In genomic region chr15:89898628-89899302, GRCh38 we compare ENCODE assay signal across 8 cellular contexts. TPM values are rescaled to one million over a fixed set of nuclear protein-coding genes. Genes with fewer than 3 reads are reported as not detected.
DNase-seq lines count a peak whose midpoint lies in the region; ATAC-seq and TF ChIP-seq lines count a peak whose summit lies in the region.

No MANE protein-coding gene starts in this region.

- 84% methylated on average over 7 of the region's 7 CpGs for WGBS in suprapubic skin

- TF ChIP-seq POLR2A in Peyer's patch (IDR thresholded peaks at IDR 0.05) (no peak), suprapubic skin (IDR thresholded peaks at IDR 0.05) (no peak)

- H3K4me1 ChIP-seq in Peyer's patch (peaks cover 0 to 16% (median 0%) of the 10 kb centered on the region in 4 donors), suprapubic skin (peaks cover 3% of the 10 kb centered on the region)

- H3K27ac Mint-ChIP-seq in activated naive CD4-positive, alpha-beta T cell treated with anti-CD3 and anti-CD28 coated beads, Interleukin-2, amount 50 U/mL, for 72 hours, result no peak overlapping the region

- H3K9me3 ChIP-seq in Peyer's patch, result no peaks in the 10 kb centered on the region
- no peaks in the 10 kb centered on the region for H3K9me3 ChIP-seq in suprapubic skin

- H3K36me3 ChIP-seq in Peyer's patch, result peaks cover 0 to 29% (median 0%) of the 10 kb centered on the region in 3 donors
- H3K36me3 ChIP-seq in suprapubic skin, result peaks cover 35% of the 10 kb centered on the region

- H3K27ac ChIP-seq in Peyer's patch (peak overlapping the region in 1 of 4 donors; percentile 55), suprapubic skin (no peak overlapping the region)

- TF ChIP-seq EP300 in suprapubic skin (IDR thresholded peaks at IDR 0.05), result no peak

- H3K4me3 ChIP-seq in Peyer's patch, result no peak overlapping the region
- H3K4me3 ChIP-seq in suprapubic skin, result no peak overlapping the region

- H3K36me3 Mint-ChIP-seq in activated naive CD4-positive, alpha-beta T cell treated with anti-CD3 and anti-CD28 coated beads, Interleukin-2, amount 50 U/mL, for 72 hours, result peaks cover 0 to 5% of the 10 kb centered on the region in 2 donors

- TF ChIP-seq CTCF in GM12872 (IDR thresholded peaks at IDR 0.05; ENCODE audit: insufficient read depth, low read depth, low read length) (peak; percentile 91), Peyer's patch (IDR thresholded peaks at IDR 0.05) (peak; percentile 8 to 78 (median 60)), suprapubic skin (IDR thresholded peaks at IDR 0.05) (peak; percentile 63 to 67)

- H3K9me3 Mint-ChIP-seq in activated naive CD4-positive, alpha-beta T cell treated with anti-CD3 and anti-CD28 coated beads, Interleukin-2, amount 50 U/mL, for 72 hours, result no peaks in the 10 kb centered on the region

- peak; percentile 51 for ATAC-seq in HG03175 (IDR thresholded peaks at IDR 0.05; ENCODE audit: unreplicated experiment)
- peak; percentile 19 to 33 for ATAC-seq in activated naive CD4-positive, alpha-beta T cell treated with anti-CD3 and anti-CD28 coated beads, Interleukin-2, amount 50 U/mL, for 72 hours

- DNase-seq in AML-193 (lab: John Stamatoyannopoulos, UW) (peak; percentile 64 to 66), Peyer's patch (peak; percentile 38 to 71 (median 57)), islet precursor cell (peak; percentile 85), suprapubic skin (ENCODE audit: low spot score in 2 of 2) (no peak), GOT3 (lab: John Stamatoyannopoulos, UW) (no peak)
- DNase-seq in activated naive CD4-positive, alpha-beta T cell treated with anti-CD3 and anti-CD28 coated beads, Interleukin-2, amount 50 U/mL, for 72 hours (ENCODE audit: low spot score in 2 of 2), result peak in 1 of 2 donors; percentile 35

- H3K27me3 ChIP-seq in Peyer's patch (no peaks in the 10 kb centered on the region), suprapubic skin (no peaks in the 10 kb centered on the region)

RNA-seq across cellular contexts. Expression of gene AP3S2, which starts 5.0 kb away (rescaled TPM):
- 100 to 1,000 TPM in 1 of 4 donors, 10 to 100 TPM in 3; 13.2 to 106 (median 63.5) TPM for total RNA-seq in Peyer's patch
- 10 to 100 TPM; 12.4 to 13.1 TPM for total RNA-seq in activated naive CD4-positive, alpha-beta T cell treated with anti-CD3 and anti-CD28 coated beads, Interleukin-2, amount 50 U/mL, for 72 hours
- 10 to 100 TPM; 15.5 to 70.4 (median 28.4) TPM for total RNA-seq in suprapubic skin

RNA-seq across cellular contexts. Expression of gene ARPIN, which starts 14.0 kb away (rescaled TPM):
- total RNA-seq in Peyer's patch (10 to 100 TPM; 20.6 to 60.4 (median 50.7) TPM), suprapubic skin (10 to 100 TPM; 12.0 to 24.8 (median 16.6) TPM)
- total RNA-seq in activated naive CD4-positive, alpha-beta T cell treated with anti-CD3 and anti-CD28 coated beads, Interleukin-2, amount 50 U/mL, for 72 hours, result not detected

Comparison
In these comparisons a context has a peak if more than half of its experiments do, and no peak if none do; other contexts are left out.
1. DNase-seq: peak in AML-193 (2 of 2), Peyer's patch (3 of 3) and islet precursor cell (single experiment); none in suprapubic skin (0 of 2) and GOT3 (single experiment).
2. RNA of gene ARPIN, which starts 14.0 kb away (total RNA-seq): 20.6 to 60.4 TPM in Peyer's patch and 12.0 to 24.8 TPM in suprapubic skin; not detected in activated naive CD4-positive, alpha-beta T cell treated with anti-CD3 and anti-CD28 coated beads, Interleukin-2, amount 50 U/mL, for 72 hours; every median in the first group is over 10 times any median in the second.
3. Peak in every context shown above with its lines, with median percentiles within 50 percentile points of each other: CTCF ChIP-seq.